ENCODE assay signal across 8 cellular contexts in genomic region chr1:29123871-29124365, GRCh38. TPM values are rescaled to one million over a fixed set of nuclear protein-coding genes. Genes with fewer than 3 reads are reported as not detected.
DNase-seq lines count a peak whose midpoint lies in the region; ATAC-seq and TF ChIP-seq lines count a peak whose summit lies in the region.

Gene TMEM200B, minus strand, starts transcription at chr1:29123903. Its CDS starts 2,075 bp downstream, at chr1:29121828.

- TF ChIP-seq POLR2A in uterus (IDR thresholded peaks at IDR 0.05), result no peak

- H2AK5ac ChIP-seq in mesenchymal stem cell (ENCODE audit: low read length, severe bottlenecking), result no peak within 1 kb of the TSS

- peak within 1 kb of the TSS; percentile 82 for H2BK120ac ChIP-seq in mesenchymal stem cell (ENCODE audit: low read depth, low read length)

- H3K9me3 ChIP-seq in mesenchymal stem cell (ENCODE audit: control insufficient read depth, low read length), result no peaks in the 10 kb centered on the region
- no peaks in the 10 kb centered on the region for H3K9me3 ChIP-seq in uterus

- DNase-seq in AG04449 (ENCODE audit: low read depth, low spot score) (no peak), HuH-7 (ENCODE audit: low spot score) (peak; percentile 62), cardiac fibroblast (ENCODE audit: low read depth in 2 of 2) (no peak), mesenchymal stem cell (no peak), uterus (peak; percentile 59 to 71), anterior cingulate cortex (lab: John Stamatoyannopoulos, UW) (no peak)

- WGBS in mesenchymal stem cell, result 1% methylated on average over 36 of the region's 50 CpGs

- peak within 1 kb of the TSS; percentile 84 for H4K91ac ChIP-seq in mesenchymal stem cell (ENCODE audit: low read length)

- peak within 1 kb of the TSS in 1 of 2 experiments; percentile 64 for H2BK12ac ChIP-seq in mesenchymal stem cell (ENCODE audit: low read length in 2 of 2)

- peak within 1 kb of the TSS; percentile 73 for H3K4me3 ChIP-seq in AG04449 (ENCODE audit: low read depth, low read length)
- H3K4me3 ChIP-seq in cardiac fibroblast (replicated peaks in 1 of 2; ENCODE audit: low read depth in 2 of 2, low read length in 2 of 2), result peak within 1 kb of the TSS; percentile 62 to 73
- H3K4me3 ChIP-seq in mesenchymal stem cell (ENCODE audit: insufficient read depth in 1 of 2, low read depth in 1 of 2, low read length in 2 of 2), result peak within 1 kb of the TSS; percentile 71 to 89
- H3K4me3 ChIP-seq in uterus, result peak within 1 kb of the TSS; percentile 73 to 80

- H3K4me2 ChIP-seq in mesenchymal stem cell (ENCODE audit: low read length, poor library complexity, severe bottlenecking), result peak within 1 kb of the TSS; percentile 94

- peak within 1 kb of the TSS; percentile 89 to 98 for H3K18ac ChIP-seq in mesenchymal stem cell (ENCODE audit: low read depth in 1 of 2, low read length in 2 of 2)

- ATAC-seq in HG03521 (IDR thresholded peaks at IDR 0.05; ENCODE audit: unreplicated experiment), result no peak
- no peak for ATAC-seq in HG02852 (IDR thresholded peaks at IDR 0.05; ENCODE audit: unreplicated experiment)

- CTCF ChIA-PET in AG04449 (lab: Yijun Ruan, JAX), result interaction anchor here (0.8 to 8.1 kb wide), 17 partner anchors 11 to 242 kb away, joined by 3 to 105 read pairs (median 5); partner anchors contain the start of gene SRSF4

- peak within 1 kb of the TSS; percentile 58 for H4K8ac ChIP-seq in mesenchymal stem cell (ENCODE audit: low read length)

- H3K4ac ChIP-seq in mesenchymal stem cell (ENCODE audit: low read depth in 1 of 2, low read length in 2 of 2), result peak within 1 kb of the TSS; percentile 51 to 84

- peak within 1 kb of the TSS in 1 of 2 experiments; percentile 54 for H3K23ac ChIP-seq in mesenchymal stem cell (ENCODE audit: low read length in 2 of 2)

- H3K27ac ChIP-seq in mesenchymal stem cell (ENCODE audit: low read length, poor library complexity, severe bottlenecking) (peak within 1 kb of the TSS; percentile 32), uterus (peak within 1 kb of the TSS; percentile 94 to 100)

- TF ChIP-seq CTCF in AG04449 (IDR thresholded peaks at IDR 0.05; ENCODE audit: insufficient read depth, low read length, missing control alignments) (no peak), cardiac fibroblast (IDR thresholded peaks at IDR 0.05; ENCODE audit: low read depth, low read length) (no peak), uterus (IDR thresholded peaks at IDR 0.05) (no peak)

- peaks cover 17% of the 10 kb centered on the region for H3K79me1 ChIP-seq in mesenchymal stem cell (replicated peaks; ENCODE audit: low read length, poor library complexity, severe bottlenecking)

- peak within 1 kb of the TSS; percentile 87 for H2BK15ac ChIP-seq in mesenchymal stem cell (ENCODE audit: low read depth, poor library complexity, severe bottlenecking)

- H3K9ac ChIP-seq in mesenchymal stem cell (ENCODE audit: low read length), result peak within 1 kb of the TSS; percentile 96

- H3K36me3 ChIP-seq in mesenchymal stem cell (ENCODE audit: control insufficient read depth in 1 of 2, insufficient read depth in 2 of 2, low read depth in 1 of 2, low read length in 2 of 2), result peaks cover 11 to 15% of the 10 kb centered on the region in 2 experiments
- no peaks in the 10 kb centered on the region for H3K36me3 ChIP-seq in uterus

- POLR2A ChIA-PET in AG04449 (lab: Yijun Ruan, JAX), result interaction anchor here (0.6 to 2.0 kb wide), 4 partner anchors 9 to 73 kb away, joined by 3 to 7 read pairs (median 6); partner anchors contain the start of gene SRSF4

- peaks cover 6 to 13% of the 10 kb centered on the region in 2 experiments for H3K27me3 ChIP-seq in mesenchymal stem cell (ENCODE audit: control insufficient read depth in 1 of 2, insufficient read depth in 1 of 2, low read length in 2 of 2)
- no peaks in the 10 kb centered on the region for H3K27me3 ChIP-seq in uterus

- H2AFZ ChIP-seq in mesenchymal stem cell (ENCODE audit: low read depth, low read length), result peak within 1 kb of the TSS; percentile 72

- intact Hi-C loops in uterus (cut with DNase I; ENCODE audit: low total_unique reads), result loop anchor here (10.0 kb wide), 1 partner anchor 61 kb away; the partner anchor contains the start of gene SRSF4

- H2BK5ac ChIP-seq in mesenchymal stem cell (ENCODE audit: low read depth, low read length, poor library complexity, severe bottlenecking), result no peak within 1 kb of the TSS

- H3K4me1 ChIP-seq in mesenchymal stem cell (ENCODE audit: control insufficient read depth, insufficient read depth, low read depth, low read length) (peaks cover 29% of the 10 kb centered on the region), uterus (peaks cover 0 to 12% of the 10 kb centered on the region in 2 donors)

- peak within 1 kb of the TSS in 1 of 2 experiments; percentile 79 for H3K14ac ChIP-seq in mesenchymal stem cell (ENCODE audit: low read length in 2 of 2)

RNA-seq across cellular contexts. Expression of gene TMEM200B, which starts in this region (rescaled TPM):
- 4.3 TPM for polyA plus RNA-seq in mesenchymal stem cell (2013, experiment 1 of 2)
- 4.3 TPM for polyA plus RNA-seq in mesenchymal stem cell (2013, experiment 2 of 2)
- 10 to 100 TPM; 31.3 to 67.5 (median 41.9) TPM for total RNA-seq in uterus

Comparison
In these comparisons a context has a peak if more than half of its experiments do, and no peak if none do; other contexts are left out.
1. DNase-seq: peak in HuH-7 (single experiment) and uterus (2 of 2); none in AG04449 (single experiment), cardiac fibroblast (0 of 2), mesenchymal stem cell (single experiment) and anterior cingulate cortex (0 of 58).
2. Peak in every context shown above with its lines, with median percentiles within 50 percentile points of each other: H3K4me3 ChIP-seq.